19 cellular contexts compared by ENCODE assay signal in genomic region chr1:163013826-163014600, GRCh38.
DNase-seq lines count a peak whose midpoint lies in the region; ATAC-seq and TF ChIP-seq lines count a peak whose summit lies in the region.
"Had no signal": no experiment of that assay in that cellular context is flagged by ENCODE, and none has a peak within 500 bp of the region (broad histone marks: within the 10 kb centered on the region; RNA-seq: fewer than 3 reads in every experiment).

No MANE protein-coding gene starts in this region.

- H3K4me3 ChIP-seq in HEK293 (ENCODE audit: low read depth, low read length) (no peak overlapping the region), WERI-Rb-1 (ENCODE audit: low read depth, low read length) (no peak overlapping the region)
- H3K4me3 ChIP-seq: right lobe of liver had no signal

- TF ChIP-seq CTCF in HEK293 (tag by site-specific recombination; IDR thresholded peaks at IDR 0.05) (no peak), WERI-Rb-1 (IDR thresholded peaks at IDR 0.05; ENCODE audit: low read depth, low read length) (no peak)

- POLR2A ChIA-PET in HEK293 (lab: Yijun Ruan, JAX): no interaction called here

- no peaks in the 10 kb centered on the region for H3K27me3 ChIP-seq in WERI-Rb-1 (ENCODE audit: insufficient read depth, low read depth, severe bottlenecking)
- H3K27me3 ChIP-seq: right lobe of liver had no signal

- no peaks in the 10 kb centered on the region for H3K9me3 ChIP-seq in HEK293 (ENCODE audit: control insufficient read depth, insufficient read depth, low read depth, low read length)
- H3K9me3 ChIP-seq in WERI-Rb-1 (ENCODE audit: severe bottlenecking): no peaks in the 10 kb centered on the region
- H3K9me3 ChIP-seq: right lobe of liver had no signal

- no peak overlapping the region; the same call in 1 of the 2 replicates for H3K27ac ChIP-seq in HEK293 (ENCODE audit: extremely low read depth, low read depth, low read length)
- no peak overlapping the region for H3K27ac ChIP-seq in WERI-Rb-1
- H3K27ac ChIP-seq: right lobe of liver had no signal

- H3K36me3 ChIP-seq in HEK293 (ENCODE audit: control insufficient read depth in 2 of 2, insufficient read depth in 1 of 2, low read length in 2 of 2) (no peaks in the 10 kb centered on the region), WERI-Rb-1 (no peaks in the 10 kb centered on the region)
- H3K36me3 ChIP-seq: right lobe of liver had no signal

- DNase-seq in COLO668 (lab: John Stamatoyannopoulos, UW; ENCODE audit: unreplicated experiment): peak; percentile 92
- DNase-seq in NCI-H2029 (lab: John Stamatoyannopoulos, UW): peak; percentile 59
- DNase-seq in SHP77 treated with DMSO at 0.1 percent for 48 hours (lab: John Stamatoyannopoulos, UW): peak; percentile 21
- no peak for DNase-seq in WERI-Rb-1
- DNase-seq: activated B cell treated with CpG ODN at 0.5 μM for 24 hours; activated effector memory CD4-positive, alpha-beta T cell treated with anti-CD3 and anti-CD28 coated beads, Interleukin-2, amount 50 U/mL, for 16 hours; amniotic stem cell; CD8-positive, alpha-beta memory T cell; effector CD8-positive, alpha-beta T cell; head of caudate nucleus; Kasumi-1; NCI-H2081 treated with DMSO at 0.1 percent for 48 hours; right lobe of liver; Right ventricle myocardium superior; stimulated activated naive CD8-positive, alpha-beta T cell treated with anti-CD3 and anti-CD28 coated beads, Interleukin-15, amount 100 ng/mL, for 72 hours had no signal

- CTCF ChIA-PET in HEK293 (lab: Yijun Ruan, JAX): no interaction called here

- ATAC-seq in GM21381 (IDR thresholded peaks at IDR 0.05; ENCODE audit: unreplicated experiment) (no peak), HG03565 (IDR thresholded peaks at IDR 0.05; ENCODE audit: unreplicated experiment) (no peak), GM21367 (IDR thresholded peaks at IDR 0.05; ENCODE audit: unreplicated experiment) (no peak)
- ATAC-seq: right lobe of liver; stimulated activated naive CD8-positive, alpha-beta T cell treated with anti-CD3 and anti-CD28 coated beads, Interleukin-15, amount 100 ng/mL, for 72 hours had no signal

- peaks cover 3% of the 10 kb centered on the region; the same call in 1 of the 2 replicates for H3K4me1 ChIP-seq in HEK293 (ENCODE audit: control insufficient read depth, insufficient read depth, low read length)
- H3K4me1 ChIP-seq: right lobe of liver had no signal

TF ChIP-seq in HEK293, 187 proteins besides CTCF, POLR2A, EP300 and RAD21:
- TF ChIP-seq ZNF24 (tag by site-specific recombination; IDR thresholded peaks at IDR 0.05): no peak
- TF ChIP-seq GLIS1 (tag by site-specific recombination; IDR thresholded peaks at IDR 0.05): no peak
- no peak for TF ChIP-seq ZNF776 (tag by site-specific recombination; IDR thresholded peaks at IDR 0.05; ENCODE audit: borderline replicate concordance)
- peak; percentile 44; the same call in 1 of the 2 replicates for TF ChIP-seq ZNF398 (tag by site-specific recombination; IDR thresholded peaks at IDR 0.05)
- TF ChIP-seq KLF1 (tag by site-specific recombination; IDR thresholded peaks at IDR 0.05): peak; percentile 36; the same call in 1 of the 2 replicates
- no peak for TF ChIP-seq ZBTB44 (tag by site-specific recombination; IDR thresholded peaks at IDR 0.05)
- no peak for TF ChIP-seq ZNF521 (tag by site-specific recombination; IDR thresholded peaks at IDR 0.05)
- peak; percentile 11; the same call in 1 of the 2 replicates for TF ChIP-seq FEZF1 (tag by site-specific recombination; IDR thresholded peaks at IDR 0.05)
- no peak for TF ChIP-seq ZNF501 (tag by site-specific recombination; IDR thresholded peaks at IDR 0.05)
- no peak for TF ChIP-seq GFI1B (tag by site-specific recombination; IDR thresholded peaks at IDR 0.05)
TF ChIP-seq in HEK293: peak in this region for 3.
